ENCODE assay signal across 23 cellular contexts in genomic region chr2:26541401-26542193, GRCh38.
DNase-seq lines count a peak whose midpoint lies in the region; ATAC-seq lines count a peak whose summit lies in the region.
"Had no signal": no experiment of that assay in that cellular context is flagged by ENCODE, and none has a peak within 500 bp of the region (broad histone marks: within the 10 kb centered on the region; RNA-seq: fewer than 3 reads in every experiment).

No MANE protein-coding gene starts in this region.

- POLR2A ChIA-PET in T-cell (lab: Charles Lee), result no interaction called here

- no peak overlapping the region for H3K9ac ChIP-seq in mucosa of rectum (ENCODE audit: low read depth in 1 of 2, low read length in 2 of 2)
- H3K9ac ChIP-seq: GM23248 had no signal

- no peak overlapping the region for H3K27ac Mint-ChIP-seq in T-cell
- H3K27ac Mint-ChIP-seq: activated naive CD8-positive, alpha-beta T cell treated with anti-CD3 and anti-CD28 coated beads for 36 hours; activated T-cell treated with anti-CD3 and anti-CD28 coated beads, Interleukin-2, amount 50 U/mL, for 24 hours had no signal

- H3K4me1 Mint-ChIP-seq in T-cell, result no peaks in the 10 kb centered on the region
- H3K4me1 Mint-ChIP-seq: activated naive CD8-positive, alpha-beta T cell treated with anti-CD3 and anti-CD28 coated beads for 36 hours; CD8-positive, alpha-beta memory T cell had no signal

- no peaks in the 10 kb centered on the region for H3K9me3 Mint-ChIP-seq in T-cell
- H3K9me3 Mint-ChIP-seq: activated naive CD8-positive, alpha-beta T cell treated with anti-CD3 and anti-CD28 coated beads for 36 hours; activated T-cell treated with anti-CD3 and anti-CD28 coated beads, Interleukin-2, amount 50 U/mL, for 24 hours; brain; CD8-positive, alpha-beta memory T cell had no signal

- ATAC-seq in T-cell (replicated peaks in 1 of 4), result no peak
- no peak for ATAC-seq in GM21360 (IDR thresholded peaks at IDR 0.05; ENCODE audit: unreplicated experiment)
- no peak for ATAC-seq in HG02678 (IDR thresholded peaks at IDR 0.05; ENCODE audit: unreplicated experiment)
- ATAC-seq: K562, left cardiac atrium, right lobe of liver had no signal

- H3K4me3 ChIP-seq in mucosa of rectum (ENCODE audit: low read length in 2 of 2), result peak overlapping the region in 1 of 2 donors; percentile 15
- H3K4me3 ChIP-seq: GM23248, K562, right lobe of liver, uterus had no signal

- peak; percentile 88 for DNase-seq in DMS53 (lab: John Stamatoyannopoulos, UW)
- peak; percentile 80 for DNase-seq in NCI-H146 (lab: John Stamatoyannopoulos, UW)
- DNase-seq in NCI-H510A treated with DMSO at 0.1 percent for 48 hours (lab: John Stamatoyannopoulos, UW), result peak; percentile 97
- no peak for DNase-seq in T-cell
- DNase-seq in AG08395 (ENCODE audit: low spot score), result no peak
- DNase-seq: activated CD4-positive, alpha-beta T cell treated with anti-CD3 and anti-CD28 coated beads, Interleukin-2, amount 50 U/mL, for 48 hours; activated naive CD8-positive, alpha-beta T cell treated with anti-CD3 and anti-CD28 coated beads for 36 hours; activated T-cell treated with anti-CD3 and anti-CD28 coated beads, Interleukin-2, amount 50 U/mL, for 24 hours; CD8-positive, alpha-beta memory T cell; cortex of kidney; foreskin fibroblast; GM23248; left cardiac atrium; NCI-H1930; stimulated activated CD4-positive, alpha-beta T cell treated with anti-CD3 and anti-CD28 coated beads, Interleukin-2, amount 100 ng/mL, for 24 hours; uterus; WERI-Rb-1 had no signal

- peaks cover 7 to 14% of the 10 kb centered on the region in 2 donors for H3K4me1 ChIP-seq in mucosa of rectum (ENCODE audit: control insufficient read depth in 2 of 2, insufficient read depth in 2 of 2, low read length in 2 of 2)
- H3K4me1 ChIP-seq: right lobe of liver, uterus had no signal

- H3K9me3 ChIP-seq in mucosa of rectum (ENCODE audit: control insufficient read depth in 2 of 2, low read length in 2 of 2), result no peaks in the 10 kb centered on the region
- H3K9me3 ChIP-seq: right lobe of liver, uterus had no signal

- H3K27ac ChIP-seq in mucosa of rectum (ENCODE audit: low read depth in 2 of 2, low read length in 2 of 2), result peak overlapping the region; percentile 52 to 55
- H3K27ac ChIP-seq: GM23248, right lobe of liver, uterus, WERI-Rb-1 had no signal

- peaks cover 0 to 3% of the 10 kb centered on the region in 2 donors for H3K27me3 ChIP-seq in mucosa of rectum (ENCODE audit: control insufficient read depth in 2 of 2, insufficient read depth in 2 of 2, low read length in 2 of 2)
- H3K27me3 ChIP-seq: right lobe of liver, uterus had no signal

- no peaks in the 10 kb centered on the region for H3K36me3 Mint-ChIP-seq in T-cell
- H3K36me3 Mint-ChIP-seq: activated naive CD8-positive, alpha-beta T cell treated with anti-CD3 and anti-CD28 coated beads for 36 hours; brain; CD8-positive, alpha-beta memory T cell had no signal

- no peaks in the 10 kb centered on the region for H3K36me3 ChIP-seq in mucosa of rectum (ENCODE audit: control insufficient read depth in 2 of 2, insufficient read depth in 2 of 2, low read length in 2 of 2)
- H3K36me3 ChIP-seq: right lobe of liver, uterus, WERI-Rb-1 had no signal

- H3K27me3 Mint-ChIP-seq in T-cell, result peaks cover 1 to 6% of the 10 kb centered on the region in 2 donors
- H3K27me3 Mint-ChIP-seq: activated T-cell treated with anti-CD3 and anti-CD28 coated beads, Interleukin-2, amount 50 U/mL, for 24 hours had no signal

- CTCF ChIA-PET in T-cell (lab: Charles Lee), result interaction anchor here in 1 of 2 donors (1.0 kb wide), 1 partner anchor 45 kb away, joined by 8 read pairs; no protein-coding TSS in a partner anchor

- H3K4me3 Mint-ChIP-seq in T-cell, result no peak overlapping the region
- H3K4me3 Mint-ChIP-seq: activated naive CD8-positive, alpha-beta T cell treated with anti-CD3 and anti-CD28 coated beads for 36 hours; activated T-cell treated with anti-CD3 and anti-CD28 coated beads, Interleukin-2, amount 50 U/mL, for 24 hours; CD8-positive, alpha-beta memory T cell had no signal

Comparison
In these comparisons a context has a peak if more than half of its experiments do, and no peak if none do; other contexts are left out.
1. DNase-seq: peak in DMS53 (single experiment), NCI-H146 (single experiment) and NCI-H510A treated with DMSO at 0.1 percent for 48 hours (single experiment); none in T-cell (0 of 34) and AG08395 (single experiment).